19 cellular contexts compared by ENCODE assay signal in the genomic region with DNA sequence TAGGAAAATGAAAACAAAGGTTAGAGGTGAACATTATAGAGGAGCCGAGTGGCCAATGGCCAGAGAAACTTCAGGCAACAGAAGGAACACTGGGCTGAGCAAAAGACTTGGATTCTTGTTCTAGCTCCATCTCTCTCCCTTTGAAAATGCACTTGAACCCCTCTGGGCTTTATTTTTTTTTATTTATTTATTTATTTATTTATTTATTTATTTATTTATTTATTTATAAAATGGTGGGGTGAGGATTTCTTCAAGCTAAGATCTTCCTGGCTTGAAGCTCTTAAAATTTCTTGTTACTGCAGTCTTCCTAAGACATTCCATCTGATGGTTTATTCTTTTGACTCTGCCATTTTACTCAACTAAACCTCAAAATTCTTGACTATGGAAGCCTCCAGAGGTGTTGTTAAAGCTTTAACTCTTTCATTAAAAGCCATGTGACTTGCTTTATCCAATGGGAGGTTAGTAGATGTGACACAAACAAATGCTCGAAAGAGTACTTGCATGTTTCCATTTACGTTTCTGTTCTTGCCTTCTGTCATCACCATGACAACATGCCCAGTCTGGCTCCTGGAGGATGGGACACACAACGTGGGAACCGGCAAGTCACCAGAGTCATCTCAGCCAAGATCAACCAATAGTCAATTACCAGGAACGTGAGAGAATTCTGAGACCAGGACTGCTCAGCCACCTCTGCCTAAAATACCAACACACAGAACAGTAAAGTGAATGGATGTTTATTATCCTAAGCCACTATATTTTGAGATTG.
DNase-seq lines count a peak whose midpoint lies in the region; ATAC-seq, FAIRE-seq and TF ChIP-seq lines count a peak whose summit lies in the region.
"Had no signal": no experiment of that assay in that cellular context is flagged by ENCODE, and none has a peak within 500 bp of the region (broad histone marks: within the 10 kb centered on the region; RNA-seq: fewer than 3 reads in every experiment).

No MANE protein-coding gene starts in this region.

- no peak for TF ChIP-seq POLR2A in K562 (conservative IDR thresholded peaks at IDR 0.05)

- peaks cover 5% of the 10 kb centered on the region for H3K9me3 Mint-ChIP-seq in mesothelial cell of epicardium
- H3K9me3 Mint-ChIP-seq: CD4-positive, alpha-beta T cell had no signal

- CTCF ChIA-PET in K562 (lab: Yijun Ruan, JAX; ENCODE audit: low intra/inter-chr PET ratio): no interaction called here

- no peak for TF ChIP-seq CTCF in K562 (IDR thresholded peaks at IDR 0.05 in 2 of 3, conservative IDR thresholded peaks at IDR 0.05 in 1 of 3; ENCODE audit: insufficient read depth in 2 of 3, low read depth in 1 of 3, low read length in 3 of 3)
- TF ChIP-seq CTCF in mesothelial cell of epicardium (IDR thresholded peaks at IDR 0.05; ENCODE audit: unreplicated experiment): no peak

- no peak overlapping the region for H3K9ac ChIP-seq in K562 (ENCODE audit: insufficient read depth in 1 of 2, low read depth in 2 of 2, low read length in 2 of 2)

- H3K27ac Mint-ChIP-seq in mesothelial cell of epicardium: peak overlapping the region; percentile 73
- H3K27ac Mint-ChIP-seq: B cell; CD4-positive, alpha-beta T cell had no signal

- TF ChIP-seq EP300 in K562 (IDR thresholded peaks at IDR 0.05; ENCODE audit: low read length): no peak

- no peak overlapping the region for H3K4me3 Mint-ChIP-seq in mesothelial cell of epicardium
- H3K4me3 Mint-ChIP-seq: B cell; CD4-positive, alpha-beta T cell had no signal

- no peak overlapping the region for H2AFZ ChIP-seq in K562 (ENCODE audit: low read depth, low read length)

- ATAC-seq in K562 (no peak), HG03442 (IDR thresholded peaks at IDR 0.05; ENCODE audit: unreplicated experiment) (no peak)

- H4K20me1 ChIP-seq in K562 (replicated peaks; ENCODE audit: control insufficient read depth, insufficient read depth, low read length): no peaks in the 10 kb centered on the region

- no peaks in the 10 kb centered on the region for H3K27me3 Mint-ChIP-seq in mesothelial cell of epicardium (ENCODE audit: low read depth)
- H3K27me3 Mint-ChIP-seq: B cell had no signal

- peak; percentile 40 for FAIRE-seq in K562 (lab: Jason Lieb, UNC)
- FAIRE-seq: G401.6, GM12892, GM19239 had no signal

- no peaks in the 10 kb centered on the region for H3K27me3 ChIP-seq in K562 (ENCODE audit: control insufficient read depth in 2 of 2, insufficient read depth in 2 of 2, low read length in 2 of 2)

- no peak overlapping the region for H3K4me2 ChIP-seq in K562 (ENCODE audit: insufficient read depth, low read length)

- intact Hi-C loops in K562 (cut with micrococcal nuclease): no loop called here

- H3K4me1 Mint-ChIP-seq in mesothelial cell of epicardium: peaks cover 60% of the 10 kb centered on the region
- H3K4me1 Mint-ChIP-seq: B cell had no signal

- no peak overlapping the region for H3K27ac ChIP-seq in K562 (ENCODE audit: extremely low read depth, low read depth, low read length)
- H3K27ac ChIP-seq: HL-60 had no signal

- H3K79me2 ChIP-seq in K562 (ENCODE audit: control insufficient read depth, insufficient read depth, low read length): no peaks in the 10 kb centered on the region

- H3K4me3 ChIP-seq in K562: no peak overlapping the region

- in situ Hi-C loops in K562 (cut with MboI): no loop called here

- H3K36me3 Mint-ChIP-seq in mesothelial cell of epicardium: no peaks in the 10 kb centered on the region

- H3K9me3 ChIP-seq in K562 (replicated peaks; ENCODE audit: control insufficient read depth, insufficient read depth, low read depth, low read length): no peaks in the 10 kb centered on the region

- H3K4me1 ChIP-seq in K562 (replicated peaks in 1 of 2; ENCODE audit: control insufficient read depth in 2 of 2, insufficient read depth in 2 of 2, low read length in 2 of 2): no peaks in the 10 kb centered on the region

- WGBS in K562 (ENCODE audit: insufficient coverage, low coverage, missing lambda C conversion rate): 3% methylated on average over 6 of the region's 6 CpGs

- POLR2A ChIA-PET in K562 (lab: Yijun Ruan, JAX): no interaction called here

- peak; percentile 11 for DNase-seq in NCI-H2171 treated with DMSO at 0.1 percent for 48 hours (lab: John Stamatoyannopoulos, UW)
- DNase-seq in NCI-H2171 (lab: John Stamatoyannopoulos, UW): no peak
- no peak for DNase-seq in K562 (ENCODE audit: extremely low read depth in 1 of 4, low spot score in 3 of 4)
- no peak for DNase-seq in mesothelial cell of epicardium (ENCODE audit: low spot score in 2 of 2, unreplicated experiment in 2 of 2)
- no peak for DNase-seq in GF-D8 (lab: John Stamatoyannopoulos, UW)
- DNase-seq in pons (ENCODE audit: low spot score): no peak
- DNase-seq: C1 segment of cervical spinal cord; Calu3; CD4-positive, alpha-beta T cell; DMS153; DMS79 treated with DMSO at 0.1 percent for 48 hours; EL; HCEC 1CT had no signal

- H3K9me1 ChIP-seq in K562 (ENCODE audit: control insufficient read depth, insufficient read depth, low read length): no peaks in the 10 kb centered on the region

- no peaks in the 10 kb centered on the region for H3K36me3 ChIP-seq in K562 (ENCODE audit: control insufficient read depth, insufficient read depth, low read length)

- no TSS peak for BruUV-seq in K562 (replicated peaks; lab: Mats Ljungman, UMichigan)

- TF ChIP-seq RAD21 in K562 (CRISPR knock-in tag; conservative IDR thresholded peaks at IDR 0.05 in 1 of 2, IDR thresholded peaks at IDR 0.05 in 1 of 2): no peak

TF ChIP-seq in K562, 482 proteins besides CTCF, POLR2A, EP300 and RAD21:
- TF ChIP-seq, protein P1, sequence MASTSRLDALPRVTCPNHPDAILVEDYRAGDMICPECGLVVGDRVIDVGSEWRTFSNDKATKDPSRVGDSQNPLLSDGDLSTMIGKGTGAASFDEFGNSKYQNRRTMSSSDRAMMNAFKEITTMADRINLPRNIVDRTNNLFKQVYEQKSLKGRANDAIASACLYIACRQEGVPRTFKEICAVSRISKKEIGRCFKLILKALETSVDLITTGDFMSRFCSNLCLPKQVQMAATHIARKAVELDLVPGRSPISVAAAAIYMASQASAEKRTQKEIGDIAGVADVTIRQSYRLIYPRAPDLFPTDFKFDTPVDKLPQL (IDR thresholded peaks at IDR 0.05; ENCODE audit: extremely low read depth, insufficient read length): no peak
- peak; percentile 49 for TF ChIP-seq RFX1 (IDR thresholded peaks at IDR 0.05)
